ENCODE assay signal across 15 cellular contexts in genomic region chr5:111948517-111948916, GRCh38.
DNase-seq lines count a peak whose midpoint lies in the region; ATAC-seq, FAIRE-seq and TF ChIP-seq lines count a peak whose summit lies in the region.
"Had no signal": no experiment of that assay in that cellular context is flagged by ENCODE, and none has a peak within 500 bp of the region (broad histone marks: within the 10 kb centered on the region; RNA-seq: fewer than 3 reads in every experiment).

No MANE protein-coding gene starts in this region.

- H3K27ac ChIP-seq in heart right ventricle: peak overlapping the region in 5 of 10 donors; percentile 16 to 68 (median 56)
- peak overlapping the region; percentile 51 for H3K27ac ChIP-seq in smooth muscle cell (ENCODE audit: low read depth)
- no peak overlapping the region for H3K27ac ChIP-seq in vagina
- H3K27ac ChIP-seq: HL-60 had no signal

- no peaks in the 10 kb centered on the region for H3K79me2 ChIP-seq in smooth muscle cell (ENCODE audit: low read depth)

- ATAC-seq in heart right ventricle: peak; percentile 57 to 94 (median 86)
- no peak for ATAC-seq in GM19397 (IDR thresholded peaks at IDR 0.05; ENCODE audit: unreplicated experiment)
- ATAC-seq in HG03460 (IDR thresholded peaks at IDR 0.05; ENCODE audit: unreplicated experiment): no peak
- ATAC-seq: activated CD4-positive, CD25-positive, alpha-beta regulatory T cell treated with anti-CD3 and anti-CD28 coated beads, Interleukin-2, amount 50 U/mL, for 24 hours; mucosa of descending colon had no signal

- no peak for TF ChIP-seq CTCF in astrocyte of the spinal cord (IDR thresholded peaks at IDR 0.05; ENCODE audit: low read depth, low read length)
- no peak for TF ChIP-seq CTCF in heart right ventricle (IDR thresholded peaks at IDR 0.05)
- no peak for TF ChIP-seq CTCF in smooth muscle cell (IDR thresholded peaks at IDR 0.05; ENCODE audit: borderline replicate concordance, insufficient read depth, poor library complexity, severe bottlenecking)
- TF ChIP-seq CTCF in GM13977 (IDR thresholded peaks at IDR 0.05; ENCODE audit: extremely low read depth, insufficient read depth, missing control alignments): no peak
- TF ChIP-seq CTCF in vagina (IDR thresholded peaks at IDR 0.05): no peak

- TF ChIP-seq POLR2A in H54 (IDR thresholded peaks at IDR 0.05; ENCODE audit: low read depth, low read length) (no peak), vagina (IDR thresholded peaks at IDR 0.05) (no peak)

- no peaks in the 10 kb centered on the region for H3K9me3 ChIP-seq in heart right ventricle
- H3K9me3 ChIP-seq in smooth muscle cell (replicated peaks; ENCODE audit: low read depth): no peaks in the 10 kb centered on the region
- H3K9me3 ChIP-seq in vagina: no peaks in the 10 kb centered on the region
- H3K9me3 ChIP-seq: mucosa of descending colon had no signal

- FAIRE-seq in H54 (lab: Jason Lieb, UNC): peak; percentile 75

- H3K27me3 ChIP-seq in heart right ventricle: no peaks in the 10 kb centered on the region
- H3K27me3 ChIP-seq in smooth muscle cell (ENCODE audit: low read depth): no peaks in the 10 kb centered on the region
- H3K27me3 ChIP-seq in vagina: no peaks in the 10 kb centered on the region

- H3K36me3 ChIP-seq in heart right ventricle (no peaks in the 10 kb centered on the region), smooth muscle cell (ENCODE audit: low read depth) (no peaks in the 10 kb centered on the region), vagina (no peaks in the 10 kb centered on the region)

- no peak overlapping the region for H2AFZ ChIP-seq in smooth muscle cell (ENCODE audit: low read depth)

- H3K4me3 ChIP-seq in astrocyte of the spinal cord (ENCODE audit: low read depth, low read length): no peak overlapping the region
- no peak overlapping the region for H3K4me3 ChIP-seq in heart right ventricle
- no peak overlapping the region for H3K4me3 ChIP-seq in smooth muscle cell
- no peak overlapping the region for H3K4me3 ChIP-seq in vagina
- H3K4me3 ChIP-seq: coronary artery, mucosa of descending colon had no signal

- H3K4me1 ChIP-seq in heart right ventricle (peaks cover 0 to 9% (median 0%) of the 10 kb centered on the region in 9 donors), smooth muscle cell (ENCODE audit: low read depth) (no peaks in the 10 kb centered on the region), vagina (no peaks in the 10 kb centered on the region)

- WGBS in heart right ventricle, 2 donors: 68 to 71% methylated on average over 2 of the region's 2 CpGs
- 34% methylated on average over 2 of the region's 2 CpGs for WGBS in smooth muscle cell (ENCODE audit: low lambda C conversion rate)

- DNase-seq in H54 (ENCODE audit: insufficient read length, low spot score): no peak
- DNase-seq in astrocyte of the spinal cord (ENCODE audit: low read depth, low spot score): peak; percentile 95
- no peak for DNase-seq in heart right ventricle
- no peak for DNase-seq in smooth muscle cell (lab: John Stamatoyannopoulos, UW; ENCODE audit: unreplicated experiment)
- DNase-seq in GM13977 (ENCODE audit: low spot score): no peak
- no peak for DNase-seq in vagina (ENCODE audit: extremely low spot score in 2 of 2)
- DNase-seq: DMS 273 treated with DMSO at 0.1 percent for 48 hours; mucosa of descending colon; NCI-H524 treated with DMSO at 0.1 percent for 48 hours; stimulated activated CD8-positive, alpha-beta memory T cell treated with anti-CD3 and anti-CD28 coated beads, Interleukin-4, amount 100 ng/mL, for 48 hours had no signal

- no peaks in the 10 kb centered on the region for H4K20me1 ChIP-seq in smooth muscle cell (ENCODE audit: low read depth)

- intact Hi-C loops in heart right ventricle (cut with DNase I): no loop called here
- intact Hi-C loops in vagina (cut with DNase I): no loop called here

- H3K9ac ChIP-seq in smooth muscle cell (ENCODE audit: low read depth): peak overlapping the region; percentile 30

- in situ Hi-C loops in astrocyte of the spinal cord (cut with HindIII; ENCODE audit: low sequenced_read_pairs): no loop called here
- in situ Hi-C loops in GM13977 (cut with MboI; ENCODE audit: low pct_unique_long_range_greater_than_20kb, low sequenced_read_pairs, unreplicated experiment): no loop called here

- H3F3A ChIP-seq in smooth muscle cell (ENCODE audit: low read depth): no peaks in the 10 kb centered on the region

- H3K4me2 ChIP-seq in smooth muscle cell: peak overlapping the region; percentile 12

Comparison
In these comparisons a context has a peak if more than half of its experiments do, and no peak if none do; other contexts are left out.
1. ATAC-seq: peak in heart right ventricle (8 of 8); none in GM19397 (single experiment) and HG03460 (single experiment).